In the genomic region with DNA sequence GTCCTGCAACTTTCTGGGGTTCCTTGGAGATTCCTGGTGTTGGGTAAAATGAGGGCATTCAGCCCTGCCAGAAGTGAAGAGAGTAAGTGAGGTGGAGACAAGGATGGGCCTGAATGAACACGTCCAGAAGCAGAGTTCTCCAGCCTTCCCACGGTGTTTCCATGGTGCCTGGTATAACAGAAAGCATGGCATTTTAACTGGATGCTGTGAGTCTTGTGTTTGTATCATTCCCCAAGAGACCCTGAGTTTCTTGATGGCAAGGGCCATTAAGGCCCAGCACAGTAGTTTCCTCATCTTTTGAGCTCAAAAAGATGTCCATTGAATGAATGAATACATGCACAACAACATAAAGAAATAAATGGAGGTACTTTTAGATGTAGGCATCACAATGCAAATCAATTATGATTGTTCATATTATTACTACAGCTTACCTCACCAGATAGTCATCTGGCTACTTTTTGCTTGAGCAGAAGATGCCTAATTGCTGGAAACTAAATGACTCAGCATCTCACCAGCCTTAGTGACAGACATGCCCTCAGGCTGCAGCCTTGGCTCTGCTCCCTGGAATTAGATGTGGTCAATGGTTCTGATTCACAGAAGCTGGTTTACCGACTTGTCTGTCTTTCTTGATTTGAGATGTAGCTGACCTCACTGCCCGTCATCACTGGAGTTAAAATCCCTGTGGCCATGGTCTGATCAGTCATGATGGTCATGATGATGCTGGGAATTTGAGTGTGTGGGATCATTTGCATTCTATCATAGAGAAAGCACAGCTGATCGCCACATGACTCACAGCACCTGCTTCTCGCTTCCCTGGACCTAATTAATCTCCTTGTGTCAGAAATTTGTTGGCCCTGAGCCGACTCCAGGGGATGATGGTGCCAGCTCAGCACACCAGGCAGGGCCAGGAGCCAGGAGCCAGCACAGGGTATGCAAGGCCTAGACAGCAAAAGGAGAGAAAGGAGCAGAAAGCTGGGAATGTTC, we compare ENCODE assay signal across 8 cellular contexts.
A peak's percentile ranks its signal among the peaks of the same experiment; 100 is the strongest.
DNase-seq lines count a peak whose midpoint lies in the region; ATAC-seq lines count a peak whose summit lies in the region.

No MANE protein-coding gene starts in this region.

- no peaks in the 10 kb centered on the region for H3K4me1 Mint-ChIP-seq in activated naive CD8-positive, alpha-beta T cell treated with anti-CD3 and anti-CD28 coated beads, Interleukin-2, amount 50 U/mL, for 24 hours
- H3K4me1 Mint-ChIP-seq in activated naive CD8-positive, alpha-beta T cell treated with anti-CD3 and anti-CD28 coated beads for 36 hours = no peaks in the 10 kb centered on the region
- no peaks in the 10 kb centered on the region for H3K4me1 Mint-ChIP-seq in activated T-helper 1 cell treated with anti-CD3 and anti-CD28 coated beads, Interleukin-12 subunit alpha, Interleukin-12 subunit beta, Interleukin-2, Interleukin-4 antibody, amounts not matched to agents 30 ng/mL and 10 ng/mL and 1 ng/mL, durations not matched to agents 14 hours and 24 hours and 36 hours (ENCODE audit: low read depth)

- peak; percentile 20 for ATAC-seq in activated naive CD8-positive, alpha-beta T cell treated with anti-CD3 and anti-CD28 coated beads, Interleukin-2, amount 50 U/mL, for 24 hours
- peak; percentile 58 for ATAC-seq in HG02970 (IDR thresholded peaks at IDR 0.05; ENCODE audit: low FRiP score, unreplicated experiment)
- no peak for ATAC-seq in HG03135 (IDR thresholded peaks at IDR 0.05; ENCODE audit: unreplicated experiment)

- no peaks in the 10 kb centered on the region for H3K36me3 Mint-ChIP-seq in activated naive CD8-positive, alpha-beta T cell treated with anti-CD3 and anti-CD28 coated beads, Interleukin-2, amount 50 U/mL, for 24 hours (ENCODE audit: low read depth)
- no peaks in the 10 kb centered on the region for H3K36me3 Mint-ChIP-seq in activated naive CD8-positive, alpha-beta T cell treated with anti-CD3 and anti-CD28 coated beads for 36 hours
- H3K36me3 Mint-ChIP-seq in activated T-helper 1 cell treated with anti-CD3 and anti-CD28 coated beads, Interleukin-12 subunit alpha, Interleukin-12 subunit beta, Interleukin-2, Interleukin-4 antibody, amounts not matched to agents 30 ng/mL and 10 ng/mL and 1 ng/mL, durations not matched to agents 14 hours and 24 hours and 36 hours (ENCODE audit: low read depth) = no peaks in the 10 kb centered on the region

- H3K27me3 Mint-ChIP-seq in activated naive CD8-positive, alpha-beta T cell treated with anti-CD3 and anti-CD28 coated beads, Interleukin-2, amount 50 U/mL, for 24 hours = peaks cover 5% of the 10 kb centered on the region
- no peaks in the 10 kb centered on the region for H3K27me3 Mint-ChIP-seq in activated naive CD8-positive, alpha-beta T cell treated with anti-CD3 and anti-CD28 coated beads for 36 hours
- peaks cover 2% of the 10 kb centered on the region for H3K27me3 Mint-ChIP-seq in activated T-helper 1 cell treated with anti-CD3 and anti-CD28 coated beads, Interleukin-12 subunit alpha, Interleukin-12 subunit beta, Interleukin-2, Interleukin-4 antibody, amounts not matched to agents 30 ng/mL and 10 ng/mL and 1 ng/mL, durations not matched to agents 14 hours and 24 hours and 36 hours (ENCODE audit: insufficient read depth)

- peaks cover 4% of the 10 kb centered on the region for H3K9me3 Mint-ChIP-seq in activated naive CD8-positive, alpha-beta T cell treated with anti-CD3 and anti-CD28 coated beads, Interleukin-2, amount 50 U/mL, for 24 hours
- H3K9me3 Mint-ChIP-seq in activated naive CD8-positive, alpha-beta T cell treated with anti-CD3 and anti-CD28 coated beads for 36 hours = peaks cover 4% of the 10 kb centered on the region
- no peaks in the 10 kb centered on the region for H3K9me3 Mint-ChIP-seq in activated T-helper 1 cell treated with anti-CD3 and anti-CD28 coated beads, Interleukin-12 subunit alpha, Interleukin-12 subunit beta, Interleukin-2, Interleukin-4 antibody, amounts not matched to agents 30 ng/mL and 10 ng/mL and 1 ng/mL, durations not matched to agents 14 hours and 24 hours and 36 hours

- H3K27ac Mint-ChIP-seq in activated naive CD8-positive, alpha-beta T cell treated with anti-CD3 and anti-CD28 coated beads, Interleukin-2, amount 50 U/mL, for 24 hours = no peak overlapping the region
- no peak overlapping the region for H3K27ac Mint-ChIP-seq in activated naive CD8-positive, alpha-beta T cell treated with anti-CD3 and anti-CD28 coated beads for 36 hours
- no peak overlapping the region for H3K27ac Mint-ChIP-seq in activated T-helper 1 cell treated with anti-CD3 and anti-CD28 coated beads, Interleukin-12 subunit alpha, Interleukin-12 subunit beta, Interleukin-2, Interleukin-4 antibody, amounts not matched to agents 30 ng/mL and 10 ng/mL and 1 ng/mL, durations not matched to agents 14 hours and 24 hours and 36 hours

- H3K4me3 Mint-ChIP-seq in activated naive CD8-positive, alpha-beta T cell treated with anti-CD3 and anti-CD28 coated beads, Interleukin-2, amount 50 U/mL, for 24 hours = no peak overlapping the region
- H3K4me3 Mint-ChIP-seq in activated naive CD8-positive, alpha-beta T cell treated with anti-CD3 and anti-CD28 coated beads for 36 hours = no peak overlapping the region
- H3K4me3 Mint-ChIP-seq in activated T-helper 1 cell treated with anti-CD3 and anti-CD28 coated beads, Interleukin-12 subunit alpha, Interleukin-12 subunit beta, Interleukin-2, Interleukin-4 antibody, amounts not matched to agents 30 ng/mL and 10 ng/mL and 1 ng/mL, durations not matched to agents 14 hours and 24 hours and 36 hours = no peak overlapping the region

- intact Hi-C loops in activated T-helper 1 cell treated with anti-CD3 and anti-CD28 coated beads, Interleukin-12 subunit alpha, Interleukin-12 subunit beta, Interleukin-2, Interleukin-4 antibody, amounts not matched to agents 30 ng/mL and 10 ng/mL and 1 ng/mL, durations not matched to agents 14 hours and 24 hours and 36 hours (cut with micrococcal nuclease) = no loop called here

- DNase-seq in activated naive CD8-positive, alpha-beta T cell treated with anti-CD3 and anti-CD28 coated beads, Interleukin-2, amount 50 U/mL, for 24 hours = no peak
- DNase-seq in activated naive CD8-positive, alpha-beta T cell treated with anti-CD3 and anti-CD28 coated beads for 36 hours = no peak
- DNase-seq in RPMI8226 (peak; percentile 75), hepatic stellate cell (ENCODE audit: low spot score) (peak; percentile 88), activated gamma-delta T cell (lab: John Stamatoyannopoulos, UW) (no peak)
- no peak for DNase-seq in activated T-helper 1 cell treated with anti-CD3 and anti-CD28 coated beads, Interleukin-12 subunit alpha, Interleukin-12 subunit beta, Interleukin-2, Interleukin-4 antibody, amounts not matched to agents 30 ng/mL and 10 ng/mL and 1 ng/mL, durations not matched to agents 14 hours and 24 hours and 36 hours (ENCODE audit: low spot score)

Comparison
In these comparisons a context has a peak if more than half of its experiments do, and no peak if none do; other contexts are left out.
1. DNase-seq: peak in RPMI8226 (single experiment) and hepatic stellate cell (single experiment); none in activated naive CD8-positive, alpha-beta T cell treated with anti-CD3 and anti-CD28 coated beads, Interleukin-2, amount 50 U/mL, for 24 hours (single experiment), activated naive CD8-positive, alpha-beta T cell treated with anti-CD3 and anti-CD28 coated beads for 36 hours (single experiment), activated T-helper 1 cell treated with anti-CD3 and anti-CD28 coated beads, Interleukin-12 subunit alpha, Interleukin-12 subunit beta, Interleukin-2, Interleukin-4 antibody, amounts not matched to agents 30 ng/mL and 10 ng/mL and 1 ng/mL, durations not matched to agents 14 hours and 24 hours and 36 hours (single experiment) and activated gamma-delta T cell (single experiment).